ENCODE assay signal across 19 cellular contexts in genomic region chr7:1738956-1739355, GRCh38.
DNase-seq lines count a peak whose midpoint lies in the region; ATAC-seq and TF ChIP-seq lines count a peak whose summit lies in the region.
"Had no signal": no experiment of that assay in that cellular context is flagged by ENCODE, and none has a peak within 500 bp of the region (broad histone marks: within the 10 kb centered on the region; RNA-seq: fewer than 3 reads in every experiment).

No MANE protein-coding gene starts in this region.

- no peak for TF ChIP-seq RAD21 in SK-N-SH (IDR thresholded peaks at IDR 0.05; ENCODE audit: low read length)

- peak overlapping the region; percentile 46 for H3K27ac Mint-ChIP-seq in activated naive CD4-positive, alpha-beta T cell treated with anti-CD3 and anti-CD28 coated beads, Interleukin-2, amount 10 ng/mL, durations not matched to agents 7 days and 5 days
- peak overlapping the region; percentile 3 to 84 for H3K27ac Mint-ChIP-seq in effector memory CD8-positive, alpha-beta T cell

- no peak overlapping the region for H4K8ac ChIP-seq in neuronal stem cell (ENCODE audit: low read depth, low read length)

- peak overlapping the region; percentile 42 for H2AK5ac ChIP-seq in neuronal stem cell (ENCODE audit: low read depth, low read length)

- no peaks in the 10 kb centered on the region for H3K9me3 Mint-ChIP-seq in activated naive CD4-positive, alpha-beta T cell treated with anti-CD3 and anti-CD28 coated beads, Interleukin-2, amount 10 ng/mL, durations not matched to agents 7 days and 5 days
- H3K9me3 Mint-ChIP-seq in effector memory CD8-positive, alpha-beta T cell: no peaks in the 10 kb centered on the region

- H3K4me3 ChIP-seq in BLaER1 treated with 17β-estradiol and CSF1 and Interleukin-3, amounts not matched to agents 10 nM and 100 nM: peak overlapping the region in 4 of 10 experiments; percentile 10 to 55 (median 35); a peak in 6 of 20 replicates
- no peak overlapping the region for H3K4me3 ChIP-seq in neuronal stem cell (ENCODE audit: low read length in 2 of 2)
- H3K4me3 ChIP-seq in SK-N-SH (ENCODE audit: low read depth in 2 of 2, low read length in 1 of 2): no peak overlapping the region
- H3K4me3 ChIP-seq: SJCRH30 had no signal

- H3K27ac ChIP-seq in BLaER1 treated with 17β-estradiol and CSF1 and Interleukin-3, amounts not matched to agents 10 nM and 100 nM: peak overlapping the region in 1 of 11 experiments; percentile 13; a peak in 1 of 22 replicates
- H3K27ac ChIP-seq in neuronal stem cell (replicated peaks; ENCODE audit: low read length) (no peak overlapping the region), SK-N-SH (ENCODE audit: low read depth in 2 of 2, low read length in 1 of 2) (no peak overlapping the region)
- H3K27ac ChIP-seq: SJCRH30 had no signal

- H3K23ac ChIP-seq in neuronal stem cell (ENCODE audit: low read depth, low read length, poor library complexity): no peak overlapping the region

- no peak for DNase-seq in activated naive CD4-positive, alpha-beta T cell treated with anti-CD3 and anti-CD28 coated beads, Interleukin-2, amount 10 ng/mL, durations not matched to agents 7 days and 5 days
- no peak for DNase-seq in activated naive CD4-positive, alpha-beta T cell treated with anti-CD3 and anti-CD28 coated beads, Interleukin-2, amount 50 U/mL, for 16 hours
- DNase-seq in effector memory CD8-positive, alpha-beta T cell: no peak
- DNase-seq in neuronal stem cell (ENCODE audit: low spot score) (no peak), SK-N-SH (no peak)
- DNase-seq: AML-193, EL, GF-D8, Karpas-422, NCI-H1694 treated with DMSO at 0.1 percent for 48 hours, NCI-H2081 treated with DMSO at 0.1 percent for 48 hours, NCI-H2171 treated with DMSO at 0.1 percent for 48 hours, NCI-H524 treated with DMSO at 0.1 percent for 48 hours, NCI-H82, SJCRH30 had no signal

- H3K4ac ChIP-seq in neuronal stem cell (ENCODE audit: low read length): no peak overlapping the region

- no peaks in the 10 kb centered on the region for H3K36me3 Mint-ChIP-seq in activated naive CD4-positive, alpha-beta T cell treated with anti-CD3 and anti-CD28 coated beads, Interleukin-2, amount 10 ng/mL, durations not matched to agents 7 days and 5 days
- no peaks in the 10 kb centered on the region for H3K36me3 Mint-ChIP-seq in effector memory CD8-positive, alpha-beta T cell (ENCODE audit: insufficient read depth)
- H3K36me3 Mint-ChIP-seq: IgD-negative memory B cell had no signal

- H3K9ac ChIP-seq in BLaER1 treated with 17β-estradiol and CSF1 and Interleukin-3, amounts not matched to agents 10 nM and 100 nM: peak overlapping the region in 4 of 11 experiments; percentile 9 to 48 (median 20); a peak in 4 of 22 replicates
- H3K9ac ChIP-seq in neuronal stem cell (ENCODE audit: low read depth, low read length, poor library complexity) (peak overlapping the region; percentile 45), SK-N-SH (no peak overlapping the region)

- no peak overlapping the region for H3K14ac ChIP-seq in neuronal stem cell (ENCODE audit: low read length)

- no peak overlapping the region for H2BK12ac ChIP-seq in neuronal stem cell (ENCODE audit: low read length)

- H2AFZ ChIP-seq in neuronal stem cell (ENCODE audit: low read length) (no peak overlapping the region), SK-N-SH (ENCODE audit: low read depth) (no peak overlapping the region)

- peaks cover 6% of the 10 kb centered on the region for H3K79me1 ChIP-seq in neuronal stem cell (ENCODE audit: low read depth, low read length)

- ATAC-seq in effector memory CD8-positive, alpha-beta T cell (replicated peaks): no peak
- no peak for ATAC-seq in GM19397 (IDR thresholded peaks at IDR 0.05; ENCODE audit: unreplicated experiment)
- no peak for ATAC-seq in HG03039 (IDR thresholded peaks at IDR 0.05; ENCODE audit: unreplicated experiment)

- H3K4me1 Mint-ChIP-seq in activated naive CD4-positive, alpha-beta T cell treated with anti-CD3 and anti-CD28 coated beads, Interleukin-2, amount 10 ng/mL, durations not matched to agents 7 days and 5 days: peaks cover 34% of the 10 kb centered on the region
- H3K4me1 Mint-ChIP-seq in effector memory CD8-positive, alpha-beta T cell (ENCODE audit: low read depth in 2 of 2): peaks cover 30 to 34% of the 10 kb centered on the region in 2 donors

- peak overlapping the region; percentile 64 for H3K4me3 Mint-ChIP-seq in activated naive CD4-positive, alpha-beta T cell treated with anti-CD3 and anti-CD28 coated beads, Interleukin-2, amount 10 ng/mL, durations not matched to agents 7 days and 5 days
- H3K4me3 Mint-ChIP-seq in effector memory CD8-positive, alpha-beta T cell: peak overlapping the region; percentile 58 to 79
- H3K4me3 Mint-ChIP-seq: IgD-negative memory B cell had no signal

- H3K9me2 ChIP-seq in SK-N-SH: no peaks in the 10 kb centered on the region

- WGBS in neuronal stem cell (ENCODE audit: extremely low coverage in 2 of 2, insufficient read length in 2 of 2, insufficient replicate concordance in 1 of 2), 2 donors: no CpG with 5 or more reads among the region's 19 CpGs
- WGBS in SK-N-SH (ENCODE audit: low lambda C conversion rate): 78% methylated on average over 19 of the region's 19 CpGs

- no peak overlapping the region for H2BK5ac ChIP-seq in neuronal stem cell (ENCODE audit: low read length)

- H3F3A ChIP-seq in SK-N-SH (replicated peaks; ENCODE audit: insufficient read depth): no peaks in the 10 kb centered on the region

- peaks cover 25% of the 10 kb centered on the region for H3K27me3 Mint-ChIP-seq in activated naive CD4-positive, alpha-beta T cell treated with anti-CD3 and anti-CD28 coated beads, Interleukin-2, amount 10 ng/mL, durations not matched to agents 7 days and 5 days
- peaks cover 14 to 40% of the 10 kb centered on the region in 2 donors for H3K27me3 Mint-ChIP-seq in effector memory CD8-positive, alpha-beta T cell

- CTCF ChIA-PET in activated naive CD4-positive, alpha-beta T cell treated with anti-CD3 and anti-CD28 coated beads, Interleukin-2, amount 10 ng/mL, durations not matched to agents 7 days and 5 days (lab: Charles Lee): no interaction called here
- CTCF ChIA-PET in SK-N-SH (lab: Yijun Ruan, JAX): interaction anchor here (0.9 to 1.1 kb wide), 2 partner anchors 19 to 40 kb away, joined by 3 read pairs; no protein-coding TSS in a partner anchor

- no peak for TF ChIP-seq CTCF in SK-N-SH (IDR thresholded peaks at IDR 0.05)

- peak overlapping the region; percentile 56 for H3K18ac ChIP-seq in neuronal stem cell (ENCODE audit: low read length)

- H3K27me3 ChIP-seq in BLaER1 treated with 17β-estradiol and CSF1 and Interleukin-3, amounts not matched to agents 10 nM and 100 nM: peaks cover 6 to 38% (median 20%) of the 10 kb centered on the region in 11 experiments; a peak in 15 of 22 replicates
- no peaks in the 10 kb centered on the region for H3K27me3 ChIP-seq in neuronal stem cell (ENCODE audit: control insufficient read depth in 3 of 3, insufficient read depth in 3 of 3, low read depth in 1 of 3, low read length in 3 of 3)
- peaks cover 31% of the 10 kb centered on the region for H3K27me3 ChIP-seq in SK-N-SH (ENCODE audit: insufficient read depth)
- H3K27me3 ChIP-seq: SJCRH30 had no signal

- H2BK120ac ChIP-seq in neuronal stem cell (ENCODE audit: low read depth, low read length): no peak overlapping the region

- POLR2A ChIA-PET in SK-N-SH (lab: Yijun Ruan, JAX): no interaction called here

- H4K20me1 ChIP-seq in BLaER1 treated with 17β-estradiol and CSF1 and Interleukin-3, amounts not matched to agents 10 nM and 100 nM: peaks cover 0 to 42% (median 9%) of the 10 kb centered on the region in 11 experiments; a peak in 7 of 22 replicates
- H4K20me1 ChIP-seq in SK-N-SH (ENCODE audit: insufficient read depth): no peaks in the 10 kb centered on the region

- no peaks in the 10 kb centered on the region for H3K79me2 ChIP-seq in SK-N-SH (ENCODE audit: insufficient read depth)

- no peaks in the 10 kb centered on the region for H3K9me3 ChIP-seq in BLaER1 treated with 17β-estradiol and CSF1 and Interleukin-3, amounts not matched to agents 10 nM and 100 nM (replicated peaks in 1 of 11)
- H3K9me3 ChIP-seq in neuronal stem cell (replicated peaks in 1 of 2; ENCODE audit: control insufficient read depth in 2 of 2, insufficient read depth in 1 of 2, low read depth in 1 of 2, low read length in 2 of 2): no peaks in the 10 kb centered on the region
- no peaks in the 10 kb centered on the region for H3K9me3 ChIP-seq in SK-N-SH
- H3K9me3 ChIP-seq: SJCRH30 had no signal

- H3K4me2 ChIP-seq in BLaER1 treated with 17β-estradiol and CSF1 and Interleukin-3, amounts not matched to agents 10 nM and 100 nM: peak overlapping the region; percentile 62 to 93 (median 83)
- no peak overlapping the region for H3K4me2 ChIP-seq in neuronal stem cell (ENCODE audit: insufficient read depth, low read length, poor library complexity, severe bottlenecking)
- no peak overlapping the region for H3K4me2 ChIP-seq in SK-N-SH

- H2BK15ac ChIP-seq in neuronal stem cell (ENCODE audit: low read length): no peak overlapping the region

- H3K36me3 ChIP-seq in BLaER1 treated with 17β-estradiol and CSF1 and Interleukin-3, amounts not matched to agents 10 nM and 100 nM: no peaks in the 10 kb centered on the region
- H3K36me3 ChIP-seq in neuronal stem cell (replicated peaks in 1 of 2; ENCODE audit: control insufficient read depth in 2 of 2, insufficient read depth in 2 of 2, low read length in 2 of 2) (peaks cover 0 to 46% of the 10 kb centered on the region in 2 donors), SK-N-SH (replicated peaks in 1 of 2; ENCODE audit: control insufficient read depth in 1 of 2, insufficient read depth in 2 of 2, low read length in 1 of 2) (no peaks in the 10 kb centered on the region)
- H3K36me3 ChIP-seq: SJCRH30 had no signal

- TF ChIP-seq EP300 in SK-N-SH (IDR thresholded peaks at IDR 0.05; ENCODE audit: borderline replicate concordance in 1 of 2, low read depth in 1 of 2, low read length in 1 of 2): no peak

- H3K4me1 ChIP-seq in BLaER1 treated with 17β-estradiol and CSF1 and Interleukin-3, amounts not matched to agents 10 nM and 100 nM: peaks cover 31 to 85% (median 71%) of the 10 kb centered on the region in 10 experiments
- H3K4me1 ChIP-seq in neuronal stem cell (ENCODE audit: control insufficient read depth in 2 of 2, insufficient read depth in 1 of 2, low read depth in 1 of 2, low read length in 2 of 2) (peaks cover 0 to 4% of the 10 kb centered on the region in 2 donors), SK-N-SH (ENCODE audit: control insufficient read depth in 1 of 2, insufficient read depth in 2 of 2, low read depth in 1 of 2, low read length in 1 of 2) (peaks cover 0 to 35% of the 10 kb centered on the region in 2 experiments; a peak in 1 of 4 replicates)
- H3K4me1 ChIP-seq: SJCRH30 had no signal

- H4K91ac ChIP-seq in neuronal stem cell (ENCODE audit: low read depth, low read length, poor library complexity): no peak overlapping the region

TF ChIP-seq in SK-N-SH, 30 proteins besides CTCF, POLR2A, EP300 and RAD21 (continues in another document):
- TF ChIP-seq TEAD4 (IDR thresholded peaks at IDR 0.05; ENCODE audit: borderline replicate concordance, insufficient read depth) (no peak), YY1 (IDR thresholded peaks at IDR 0.05; ENCODE audit: low read depth) (no peak), TCF12 (IDR thresholded peaks at IDR 0.05) (no peak)

Comparison
In these comparisons a context has a peak if more than half of its experiments do, and no peak if none do; other contexts are left out.
1. H3K4me2 ChIP-seq: peak in BLaER1 treated with 17β-estradiol and CSF1 and Interleukin-3, amounts not matched to agents 10 nM and 100 nM (11 of 11); none in neuronal stem cell (single experiment) and SK-N-SH (single experiment).